In the genomic region with DNA sequence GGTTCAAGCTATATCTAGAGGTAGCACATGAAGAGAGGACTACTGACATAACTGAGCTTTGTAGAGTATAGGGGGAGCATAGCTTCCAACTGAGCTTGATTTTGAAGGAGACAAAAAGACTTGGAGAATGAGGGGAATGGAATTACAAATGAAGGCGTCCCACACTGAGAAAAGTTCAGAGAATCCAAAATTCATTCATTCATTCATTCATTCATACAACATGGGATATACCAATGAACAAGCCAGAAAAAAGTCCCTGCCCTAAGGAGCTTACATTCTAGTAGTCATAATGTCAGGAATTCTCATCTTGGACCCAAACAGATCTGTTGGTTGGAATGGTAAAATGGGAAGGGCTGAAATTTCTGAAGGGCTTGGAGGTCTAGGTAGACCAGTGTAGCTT, we compare ENCODE assay signal across 17 cellular contexts.
"Had no signal": no experiment of that assay in that cellular context is flagged by ENCODE, and none has a peak within 500 bp of the region (broad histone marks: within the 10 kb centered on the region; RNA-seq: fewer than 3 reads in every experiment).

No MANE protein-coding gene starts in this region.

- H3K27ac Mint-ChIP-seq: activated CD8-positive, alpha-beta T cell treated with anti-CD3 and anti-CD28 coated beads, Interleukin-2, amount 10 ng/mL, durations not matched to agents 7 days and 5 days; activated naive CD8-positive, alpha-beta T cell; T-helper 17 cell had no signal

- H3K9me3 ChIP-seq: body of pancreas, colonic mucosa, thoracic aorta had no signal

- H3K4me3 Mint-ChIP-seq: activated CD8-positive, alpha-beta T cell treated with anti-CD3 and anti-CD28 coated beads, Interleukin-2, amount 10 ng/mL, durations not matched to agents 7 days and 5 days; activated naive CD8-positive, alpha-beta T cell; stimulated activated naive CD8-positive, alpha-beta T cell treated with anti-CD3 and anti-CD28 coated beads, Interleukin-15, amount 100 ng/mL, for 72 hours; T-helper 17 cell had no signal

- H3K36me3 ChIP-seq: colonic mucosa, thoracic aorta had no signal

- FAIRE-seq: urothelium cell line had no signal

- ATAC-seq: activated CD8-positive, alpha-beta T cell treated with anti-CD3 and anti-CD28 coated beads, Interleukin-2, amount 10 ng/mL, durations not matched to agents 7 days and 5 days; stimulated activated naive CD8-positive, alpha-beta T cell treated with anti-CD3 and anti-CD28 coated beads, Interleukin-15, amount 100 ng/mL, for 72 hours; T-helper 17 cell had no signal

- H3K36me3 Mint-ChIP-seq: activated naive CD8-positive, alpha-beta T cell had no signal

- H3K4me1 ChIP-seq: body of pancreas, colonic mucosa had no signal

- H3K27ac ChIP-seq: body of pancreas, colonic mucosa, thoracic aorta had no signal

- H3K4me3 ChIP-seq: body of pancreas, colonic mucosa, lung, thoracic aorta had no signal

- H3K27me3 ChIP-seq: body of pancreas, colonic mucosa had no signal

- DNase-seq: activated CD4-positive, alpha-beta T cell treated with anti-CD3 and anti-CD28 coated beads for 48 hours; activated CD8-positive, alpha-beta memory T cell treated with anti-CD3 and anti-CD28 coated beads, Interleukin-2, amount 50 U/mL, for 4 hours; activated CD8-positive, alpha-beta T cell treated with anti-CD3 and anti-CD28 coated beads, Interleukin-2, amount 10 ng/mL, durations not matched to agents 7 days and 5 days; activated gamma-delta T cell; activated T-cell treated with anti-CD3 and anti-CD28 coated beads, Interleukin-2, amount 50 U/mL, for 48 hours; body of pancreas; caudate nucleus; colonic mucosa; head of caudate nucleus; stimulated activated CD4-positive, alpha-beta T cell treated with anti-CD3 and anti-CD28 coated beads, Interleukin-2, amount 100 ng/mL, for 48 hours; stimulated activated naive CD8-positive, alpha-beta T cell treated with anti-CD3 and anti-CD28 coated beads, Interleukin-15, amount 100 ng/mL, for 72 hours; T-helper 17 cell had no signal

- H3K9ac ChIP-seq: parathyroid adenoma had no signal
